ENCODE assay signal across 10 cellular contexts in the genomic region with DNA sequence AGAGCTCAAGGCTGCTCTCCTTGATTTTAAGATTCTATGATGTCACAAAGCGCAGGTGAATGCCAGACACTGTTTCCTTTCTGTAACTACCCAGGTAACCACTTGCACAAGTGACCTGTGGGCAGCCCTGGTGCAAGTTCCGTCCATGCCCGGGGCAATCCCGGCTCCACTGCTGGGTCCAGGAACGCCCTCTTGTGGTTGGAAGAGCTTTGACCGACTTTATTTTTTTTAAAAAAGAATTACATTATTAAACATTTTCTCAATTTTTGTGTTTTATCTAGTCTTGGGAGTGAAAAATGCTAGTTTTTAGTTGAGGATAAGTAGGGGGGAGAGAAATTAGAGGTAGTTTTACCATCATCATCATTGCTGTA.
A peak's percentile ranks its signal among the peaks of the same experiment; 100 is the strongest.
DNase-seq lines count a peak whose midpoint lies in the region; ATAC-seq and TF ChIP-seq lines count a peak whose summit lies in the region.
"Had no signal": no experiment of that assay in that cellular context is flagged by ENCODE, and none has a peak within 500 bp of the region (broad histone marks: within the 10 kb centered on the region; RNA-seq: fewer than 3 reads in every experiment).

No MANE protein-coding gene starts in this region.

- TF ChIP-seq CTCF in epithelial cell of proximal tubule (conservative IDR thresholded peaks at IDR 0.05; ENCODE audit: low read depth, low read length), result peak; percentile 64
- TF ChIP-seq CTCF in neural progenitor cell (IDR thresholded peaks at IDR 0.05), result peak; percentile 60

- H2AFZ ChIP-seq in neural progenitor cell (replicated peaks), result no peak overlapping the region

- H3K4me3 Mint-ChIP-seq in neural progenitor cell, result no peak overlapping the region
- H3K4me3 Mint-ChIP-seq: T-helper 17 cell had no signal

- no peak overlapping the region for H3K9ac ChIP-seq in neural progenitor cell

- no peaks in the 10 kb centered on the region for H3K27me3 ChIP-seq in neural progenitor cell

- no peaks in the 10 kb centered on the region for H3K27me3 Mint-ChIP-seq in neural progenitor cell (ENCODE audit: insufficient read depth, low read depth)

- H3K9me3 ChIP-seq in neural progenitor cell (ENCODE audit: low read depth), result no peaks in the 10 kb centered on the region

- H3K4me1 Mint-ChIP-seq in neural progenitor cell, result peaks cover 22% of the 10 kb centered on the region
- H3K4me1 Mint-ChIP-seq: T-helper 17 cell had no signal

- DNase-seq in EL (peak; percentile 37), NCI-H69 (lab: John Stamatoyannopoulos, UW) (peak; percentile 28), epithelial cell of proximal tubule (ENCODE audit: low read depth) (no peak), neural progenitor cell (ENCODE audit: low spot score) (no peak), NCI-H345 (lab: John Stamatoyannopoulos, UW) (no peak), ureter (ENCODE audit: low spot score) (no peak)
- DNase-seq: GF-D8, T-helper 17 cell had no signal

- H3F3A ChIP-seq in neural progenitor cell (ENCODE audit: low read depth), result peaks cover 5% of the 10 kb centered on the region

- no peaks in the 10 kb centered on the region for H3K4me1 ChIP-seq in neural progenitor cell

- no peak overlapping the region for H3K4me2 ChIP-seq in neural progenitor cell

- no peaks in the 10 kb centered on the region for H4K20me1 ChIP-seq in neural progenitor cell (ENCODE audit: low read depth)

- H3K79me2 ChIP-seq in neural progenitor cell (ENCODE audit: low read depth), result no peaks in the 10 kb centered on the region

- ATAC-seq in GM18873 (IDR thresholded peaks at IDR 0.05; ENCODE audit: low FRiP score, unreplicated experiment), result no peak
- no peak for ATAC-seq in HG02870 (IDR thresholded peaks at IDR 0.05; ENCODE audit: unreplicated experiment)
- ATAC-seq: T-helper 17 cell had no signal

- H3K4me3 ChIP-seq in epithelial cell of proximal tubule (ENCODE audit: low read depth, low read length), result no peak overlapping the region
- H3K4me3 ChIP-seq in neural progenitor cell, result no peak overlapping the region

- H3K27ac ChIP-seq in neural progenitor cell, result no peak overlapping the region

- H3K36me3 Mint-ChIP-seq in neural progenitor cell, result peaks cover 8% of the 10 kb centered on the region

- no peaks in the 10 kb centered on the region for H3K36me3 ChIP-seq in neural progenitor cell

- H3K27ac Mint-ChIP-seq in neural progenitor cell, result no peak overlapping the region
- H3K27ac Mint-ChIP-seq: T-helper 17 cell had no signal

- peaks cover 40% of the 10 kb centered on the region for H3K9me3 Mint-ChIP-seq in neural progenitor cell

Comparison
In these comparisons a context has a peak if more than half of its experiments do, and no peak if none do; other contexts are left out.
1. DNase-seq: peak in EL (single experiment) and NCI-H69 (single experiment); none in epithelial cell of proximal tubule (single experiment), neural progenitor cell (single experiment), NCI-H345 (single experiment) and ureter (single experiment).